9 cellular contexts compared by ENCODE assay signal in genomic region chr2:106572541-106573148, GRCh38.
DNase-seq lines count a peak whose midpoint lies in the region; ATAC-seq, FAIRE-seq and TF ChIP-seq lines count a peak whose summit lies in the region.
"Had no signal": no experiment of that assay in that cellular context is flagged by ENCODE, and none has a peak within 500 bp of the region (broad histone marks: within the 10 kb centered on the region; RNA-seq: fewer than 3 reads in every experiment).

No MANE protein-coding gene starts in this region.

- no peak overlapping the region for H3K27ac ChIP-seq in OCI-LY7 (ENCODE audit: low read depth, low read length, poor library complexity, severe bottlenecking)
- H3K27ac ChIP-seq in foreskin keratinocyte = no peak overlapping the region
- H3K27ac ChIP-seq: SJSA1 had no signal

- H3K4me2 ChIP-seq in OCI-LY7 (ENCODE audit: low read length) = no peak overlapping the region

- H3K79me2 ChIP-seq in OCI-LY7 (ENCODE audit: insufficient read depth, low read depth, low read length) = no peaks in the 10 kb centered on the region

- no peaks in the 10 kb centered on the region for H4K20me1 ChIP-seq in OCI-LY7 (ENCODE audit: insufficient read depth, low read length)

- H3K36me3 ChIP-seq in OCI-LY7 (ENCODE audit: insufficient read depth, low read length) = no peaks in the 10 kb centered on the region
- H3K36me3 ChIP-seq: SJSA1 had no signal

- peak in 2 of 3 donors; percentile 11 to 20 for DNase-seq in stimulated activated CD4-positive, alpha-beta T cell treated with anti-CD3 and anti-CD28 coated beads, Interleukin-12 subunit alpha, Interleukin-12 subunit beta, amount 100 ng/mL, for 48 hours (ENCODE audit: low read depth in 2 of 3, low spot score in 1 of 3)
- no peak for DNase-seq in stimulated activated CD4-positive, alpha-beta T cell treated with anti-CD3 and anti-CD28 coated beads, Interleukin-4, amount 100 ng/mL, for 4 hours
- no peak for DNase-seq in OCI-LY7 (ENCODE audit: low spot score)
- DNase-seq in foreskin keratinocyte = no peak
- peak; percentile 53 for DNase-seq in urothelium cell line (ENCODE audit: low spot score)
- DNase-seq in NCI-H446 (lab: John Stamatoyannopoulos, UW) = no peak

- H3K9me2 ChIP-seq in OCI-LY7 (ENCODE audit: insufficient read depth, low read length) = no peaks in the 10 kb centered on the region

- peak; percentile 42 for FAIRE-seq in urothelium cell line (lab: Jason Lieb, UNC)

- peak; percentile 57 for ATAC-seq in foreskin keratinocyte
- ATAC-seq in GM21786 (IDR thresholded peaks at IDR 0.05; ENCODE audit: unreplicated experiment) = no peak
- no peak for ATAC-seq in GM18867 (IDR thresholded peaks at IDR 0.05; ENCODE audit: unreplicated experiment)

- CTCF ChIA-PET in OCI-LY7 (lab: Charles Lee; ENCODE audit: unreplicated experiment) = no interaction called here

- H3K4me3 ChIP-seq in OCI-LY7 (ENCODE audit: low read depth, low read length, poor library complexity, severe bottlenecking) = no peak overlapping the region
- H3K4me3 ChIP-seq: SJSA1 had no signal

- H3K9me3 ChIP-seq in OCI-LY7 (ENCODE audit: low read length) = no peaks in the 10 kb centered on the region
- H3K9me3 ChIP-seq: SJSA1 had no signal

- H2AFZ ChIP-seq in OCI-LY7 (ENCODE audit: low read length) = no peak overlapping the region

- intact Hi-C loops in OCI-LY7 (cut with micrococcal nuclease; ENCODE audit: unreplicated experiment) = no loop called here

- POLR2A ChIA-PET in OCI-LY7 (lab: Charles Lee) = no interaction called here

- no peaks in the 10 kb centered on the region for H3K27me3 ChIP-seq in foreskin keratinocyte
- H3K27me3 ChIP-seq: SJSA1 had no signal

- TF ChIP-seq CTCF in OCI-LY7 (conservative IDR thresholded peaks at IDR 0.05; ENCODE audit: low read length) (peak; percentile 73), foreskin keratinocyte (conservative IDR thresholded peaks at IDR 0.05) (peak; percentile 63)

- no TSS peak for BruUV-seq in OCI-LY7 (replicated peaks; lab: Mats Ljungman, UMichigan)

- H3K4me1 ChIP-seq in OCI-LY7 (ENCODE audit: insufficient read depth, low read length, poor library complexity, severe bottlenecking) (no peaks in the 10 kb centered on the region), foreskin keratinocyte (no peaks in the 10 kb centered on the region)
- H3K4me1 ChIP-seq: SJSA1 had no signal

Comparison
In these comparisons a context has a peak if more than half of its experiments do, and no peak if none do; other contexts are left out.
1. DNase-seq: peak in stimulated activated CD4-positive, alpha-beta T cell treated with anti-CD3 and anti-CD28 coated beads, Interleukin-12 subunit alpha, Interleukin-12 subunit beta, amount 100 ng/mL, for 48 hours (2 of 3) and urothelium cell line (single experiment); none in stimulated activated CD4-positive, alpha-beta T cell treated with anti-CD3 and anti-CD28 coated beads, Interleukin-4, amount 100 ng/mL, for 4 hours (0 of 2), OCI-LY7 (single experiment), foreskin keratinocyte (0 of 2) and NCI-H446 (0 of 2).